Comparison of ENCODE assay signal across 22 cellular contexts in genomic region chr12:40175045-40175444, GRCh38. TPM values are rescaled to one million over a fixed set of nuclear protein-coding genes. Genes with fewer than 3 reads are reported as not detected.
"Had no signal": no experiment of that assay in that cellular context is flagged by ENCODE, and none has a peak within 500 bp of the region (broad histone marks: within the 10 kb centered on the region; RNA-seq: fewer than 3 reads in every experiment).

No MANE protein-coding gene starts in this region.

- H3K27ac ChIP-seq: SJSA1 had no signal

- H3K4me3 Mint-ChIP-seq: activated B cell treated with CpG ODN at 0.5 μM for 24 hours; activated CD4-positive, alpha-beta T cell treated with anti-CD3 and anti-CD28 coated beads, Interleukin-2, amount 10 ng/mL, durations not matched to agents 24 days and 14 days; activated CD8-positive, alpha-beta memory T cell treated with anti-CD3 and anti-CD28 coated beads, Interleukin-2, amount 10 ng/mL, durations not matched to agents 7 days and 5 days; activated naive CD4-positive, alpha-beta T cell treated with anti-CD3 and anti-CD28 coated beads for 36 hours; activated naive CD8-positive, alpha-beta T cell treated with anti-CD3 and anti-CD28 coated beads for 36 hours; activated T-cell treated with anti-CD3 and anti-CD28 coated beads, Interleukin-2, amount 50 U/mL, for 24 hours; activated T-helper 1 cell treated with anti-CD3 and anti-CD28 coated beads, Interleukin-12 subunit alpha, Interleukin-12 subunit beta, Interleukin-2, Interleukin-4 antibody, amounts not matched to agents 30 ng/mL and 10 ng/mL and 1 ng/mL, durations not matched to agents 14 hours and 24 hours and 36 hours; T-helper 17 cell had no signal

- H3K4me1 ChIP-seq: SJSA1 had no signal

- H3K4me3 ChIP-seq: K562, SJSA1 had no signal

- H3K36me3 Mint-ChIP-seq: activated CD8-positive, alpha-beta memory T cell treated with anti-CD3 and anti-CD28 coated beads, Interleukin-2, amount 10 ng/mL, durations not matched to agents 7 days and 5 days; activated naive CD8-positive, alpha-beta T cell treated with anti-CD3 and anti-CD28 coated beads for 36 hours had no signal

- DNase-seq: activated B cell treated with CpG ODN at 0.5 μM for 24 hours; activated CD4-positive, alpha-beta T cell treated with anti-CD3 and anti-CD28 coated beads for 1 hour; activated CD4-positive, alpha-beta T cell treated with anti-CD3 and anti-CD28 coated beads, Interleukin-2, amount 10 ng/mL, durations not matched to agents 24 days and 14 days; activated CD4-positive, alpha-beta T cell treated with anti-CD3 and anti-CD28 coated beads, Interleukin-2, amount 50 U/mL, for 48 hours; activated CD8-positive, alpha-beta memory T cell treated with anti-CD3 and anti-CD28 coated beads, Interleukin-2, amount 10 ng/mL, durations not matched to agents 7 days and 5 days; activated effector memory CD4-positive, alpha-beta T cell treated with anti-CD3 and anti-CD28 coated beads, Interleukin-2, amount 50 U/mL, for 16 hours; activated naive CD4-positive, alpha-beta T cell treated with anti-CD3 and anti-CD28 coated beads for 36 hours; activated naive CD8-positive, alpha-beta T cell treated with anti-CD3 and anti-CD28 coated beads for 36 hours; activated T-cell treated with anti-CD3 and anti-CD28 coated beads, Interleukin-2, amount 50 U/mL, for 24 hours; caudate nucleus; Karpas-422; NCI-H1048; NCI-H146; NCI-H187 treated with DMSO at 0.1 percent for 48 hours; NCI-H2081 treated with DMSO at 0.1 percent for 48 hours; NCI-H446; NCI-H524; T-helper 17 cell; T-helper 9 cell had no signal

- H3K36me3 ChIP-seq: SJSA1 had no signal

- H3K27ac Mint-ChIP-seq: activated B cell treated with CpG ODN at 0.5 μM for 24 hours; activated CD4-positive, alpha-beta T cell treated with anti-CD3 and anti-CD28 coated beads, Interleukin-2, amount 10 ng/mL, durations not matched to agents 24 days and 14 days; activated CD8-positive, alpha-beta memory T cell treated with anti-CD3 and anti-CD28 coated beads, Interleukin-2, amount 10 ng/mL, durations not matched to agents 7 days and 5 days; activated naive CD4-positive, alpha-beta T cell treated with anti-CD3 and anti-CD28 coated beads for 36 hours; activated naive CD8-positive, alpha-beta T cell treated with anti-CD3 and anti-CD28 coated beads for 36 hours; activated T-cell treated with anti-CD3 and anti-CD28 coated beads, Interleukin-2, amount 50 U/mL, for 24 hours; activated T-helper 1 cell treated with anti-CD3 and anti-CD28 coated beads, Interleukin-12 subunit alpha, Interleukin-12 subunit beta, Interleukin-2, Interleukin-4 antibody, amounts not matched to agents 30 ng/mL and 10 ng/mL and 1 ng/mL, durations not matched to agents 14 hours and 24 hours and 36 hours; T-helper 17 cell had no signal

- ATAC-seq: activated CD8-positive, alpha-beta memory T cell treated with anti-CD3 and anti-CD28 coated beads, Interleukin-2, amount 10 ng/mL, durations not matched to agents 7 days and 5 days; K562; T-helper 17 cell had no signal

- H3K27me3 ChIP-seq: SJSA1 had no signal

- H3K27me3 Mint-ChIP-seq: activated B cell treated with CpG ODN at 0.5 μM for 24 hours, T-helper 17 cell had no signal

- H3K4me1 Mint-ChIP-seq: T-helper 17 cell had no signal

- H3K9me3 ChIP-seq: SJSA1 had no signal

- H3K9me3 Mint-ChIP-seq: activated B cell treated with CpG ODN at 0.5 μM for 24 hours; activated naive CD4-positive, alpha-beta T cell treated with anti-CD3 and anti-CD28 coated beads for 36 hours; activated naive CD8-positive, alpha-beta T cell treated with anti-CD3 and anti-CD28 coated beads for 36 hours; activated T-cell treated with anti-CD3 and anti-CD28 coated beads, Interleukin-2, amount 50 U/mL, for 24 hours had no signal

RNA-seq across cellular contexts. Expression of gene LRRK2, which starts 49.8 kb away (rescaled TPM):
- total RNA-seq: activated CD4-positive, alpha-beta T cell treated with anti-CD3 and anti-CD28 coated beads, Interleukin-2, amount 10 ng/mL, durations not matched to agents 24 days and 14 days; activated naive CD4-positive, alpha-beta T cell treated with anti-CD3 and anti-CD28 coated beads for 36 hours; activated T-helper 1 cell treated with anti-CD3 and anti-CD28 coated beads, Interleukin-12 subunit alpha, Interleukin-12 subunit beta, Interleukin-2, Interleukin-4 antibody, amounts not matched to agents 30 ng/mL and 10 ng/mL and 1 ng/mL, durations not matched to agents 14 hours and 24 hours and 36 hours had no signal
